19 cellular contexts compared by ENCODE assay signal in the genomic region with DNA sequence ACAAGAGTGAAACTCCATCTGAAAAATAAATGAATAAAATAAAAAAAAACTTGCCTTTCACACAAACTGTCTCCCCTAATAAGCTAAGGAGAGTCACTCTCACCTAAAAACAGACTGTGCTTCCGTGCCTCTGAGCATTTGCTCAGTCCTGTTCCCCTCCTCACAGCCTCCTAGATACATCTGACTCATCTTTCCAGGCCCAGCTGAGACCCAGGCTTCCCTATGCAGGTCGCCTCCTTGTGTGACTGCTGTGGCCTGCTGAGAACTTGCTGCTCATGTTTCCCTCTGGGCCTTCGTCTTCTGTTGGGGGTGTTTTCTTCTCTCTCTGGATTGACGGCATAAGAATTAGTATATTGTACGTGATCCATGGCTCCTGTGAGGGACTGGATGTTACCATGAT.
DNase-seq lines count a peak whose midpoint lies in the region; ATAC-seq and TF ChIP-seq lines count a peak whose summit lies in the region.
"Had no signal": no experiment of that assay in that cellular context is flagged by ENCODE, and none has a peak within 500 bp of the region (broad histone marks: within the 10 kb centered on the region; RNA-seq: fewer than 3 reads in every experiment).

No MANE protein-coding gene starts in this region.

- no peak for TF ChIP-seq CTCF in fibroblast of lung (conservative IDR thresholded peaks at IDR 0.05 in 1 of 2, IDR thresholded peaks at IDR 0.05 in 1 of 2; ENCODE audit: low read depth in 1 of 2, low read length in 2 of 2)
- no peak for TF ChIP-seq CTCF in hepatocyte (IDR thresholded peaks at IDR 0.05; ENCODE audit: poor library complexity)

- DNase-seq in HCEC 1CT (peak; percentile 22), fibroblast of lung (ENCODE audit: low read depth in 2 of 2) (peak; percentile 14 to 42), smooth muscle cell of the brain vasculature (ENCODE audit: low read depth, low spot score) (peak; percentile 20), GM19238 (ENCODE audit: insufficient read length, low spot score) (no peak), hepatocyte (ENCODE audit: low spot score) (no peak)
- DNase-seq: activated CD4-positive, CD25-positive, alpha-beta regulatory T cell treated with anti-CD3 and anti-CD28 coated beads, Interleukin-2, amount 50 U/mL, for 72 hours; activated naive CD8-positive, alpha-beta T cell treated with anti-CD3 and anti-CD28 coated beads for 36 hours; Caco-2; dorsolateral prefrontal cortex; lower lobe of right lung; NCI-H2029; NCI-H446 treated with DMSO at 0.1 percent for 48 hours; ovary; RPMI8226; stimulated activated naive B cell treated with anti-CD40 and anti-IgM and Interleukin-4, amounts not matched to agents 10 μg/mL and 1 μg/mL and 100 μg/mL, for 72 hours; tibial artery had no signal

- H3K27ac ChIP-seq in fibroblast of lung (ENCODE audit: insufficient read depth, low read length) = no peak overlapping the region
- H3K27ac ChIP-seq in hepatocyte = no peak overlapping the region
- H3K27ac ChIP-seq: dorsolateral prefrontal cortex, lower lobe of right lung, ovary, tibial artery had no signal

- WGBS in hepatocyte (ENCODE audit: low lambda C conversion rate, missing lambda C conversion rate) = 82% methylated on average over 5 of the region's 5 CpGs

- H2AFZ ChIP-seq in fibroblast of lung (ENCODE audit: low read length) (no peak overlapping the region), hepatocyte (no peak overlapping the region)

- H3K9ac ChIP-seq in fibroblast of lung (ENCODE audit: insufficient read depth, low read length) = no peak overlapping the region

- no peaks in the 10 kb centered on the region for H3K27me3 ChIP-seq in fibroblast of lung (ENCODE audit: control insufficient read depth, insufficient read depth, low read length)
- no peaks in the 10 kb centered on the region for H3K27me3 ChIP-seq in hepatocyte
- H3K27me3 ChIP-seq: ovary, tibial artery had no signal

- H3K9me3 ChIP-seq in fibroblast of lung (ENCODE audit: control insufficient read depth, insufficient read depth, low read depth, low read length) (no peaks in the 10 kb centered on the region), hepatocyte (ENCODE audit: low read depth) (no peaks in the 10 kb centered on the region)
- H3K9me3 ChIP-seq: Caco-2, lower lobe of right lung, ovary, tibial artery had no signal

- H3K4me3 ChIP-seq in fibroblast of lung (replicated peaks in 1 of 4; ENCODE audit: control extremely low read depth in 1 of 4, insufficient read depth in 1 of 4, low read depth in 3 of 4, low read length in 4 of 4) = no peak overlapping the region
- no peak overlapping the region for H3K4me3 ChIP-seq in hepatocyte
- H3K4me3 ChIP-seq: dorsolateral prefrontal cortex, lower lobe of right lung, ovary, tibial artery had no signal

- H3K9me2 ChIP-seq in hepatocyte (replicated peaks; ENCODE audit: insufficient read depth) = no peaks in the 10 kb centered on the region

- no peaks in the 10 kb centered on the region for H4K20me1 ChIP-seq in fibroblast of lung (ENCODE audit: control insufficient read depth, extremely low read depth, insufficient read depth, low read length)
- no peaks in the 10 kb centered on the region for H4K20me1 ChIP-seq in hepatocyte (ENCODE audit: insufficient read depth, poor library complexity, severe bottlenecking)

- H3K79me2 ChIP-seq in fibroblast of lung (ENCODE audit: control insufficient read depth, insufficient read depth, low read length) (no peaks in the 10 kb centered on the region), hepatocyte (no peaks in the 10 kb centered on the region)

- peak; percentile 59 for ATAC-seq in SK-N-SH treated with all-trans-retinoic acid at 6 μM for 48 hours
- ATAC-seq in HG02885 (IDR thresholded peaks at IDR 0.05; ENCODE audit: poor library complexity, unreplicated experiment) = no peak
- ATAC-seq: lower lobe of right lung; sciatic nerve; stimulated activated naive B cell treated with anti-CD40 and anti-IgM and Interleukin-4, amounts not matched to agents 10 μg/mL and 1 μg/mL and 100 μg/mL, for 72 hours had no signal

- no peaks in the 10 kb centered on the region for H3K4me1 ChIP-seq in fibroblast of lung (ENCODE audit: control insufficient read depth, extremely low read depth, insufficient read depth, low read length)
- H3K4me1 ChIP-seq in hepatocyte (ENCODE audit: insufficient read depth) = no peaks in the 10 kb centered on the region
- H3K4me1 ChIP-seq: lower lobe of right lung, tibial artery had no signal

- H3K4me2 ChIP-seq in fibroblast of lung (ENCODE audit: extremely low read depth, insufficient read depth, low read length) (no peak overlapping the region), hepatocyte (no peak overlapping the region)

- no peaks in the 10 kb centered on the region for H3K36me3 ChIP-seq in fibroblast of lung (ENCODE audit: control insufficient read depth, insufficient read depth, low read length)
- no peaks in the 10 kb centered on the region for H3K36me3 ChIP-seq in hepatocyte (replicated peaks; ENCODE audit: insufficient read depth, low read depth)
- H3K36me3 ChIP-seq: lower lobe of right lung, ovary, tibial artery had no signal

TF ChIP-seq in SK-N-SH treated with all-trans-retinoic acid at 6 μM for 48 hours, 23 proteins besides CTCF, POLR2A, EP300 and RAD21:
- TF ChIP-seq TCF4 (CRISPR knock-in tag; IDR thresholded peaks at IDR 0.05; ENCODE audit: borderline replicate concordance) (no peak), ZFP30 (CRISPR knock-in tag; IDR thresholded peaks at IDR 0.05) (no peak), SNAI2 (CRISPR knock-in tag; IDR thresholded peaks at IDR 0.05) (no peak)

Comparison
In these comparisons a context has a peak if more than half of its experiments do, and no peak if none do; other contexts are left out.
1. DNase-seq: peak in HCEC 1CT (single experiment), fibroblast of lung (2 of 2) and smooth muscle cell of the brain vasculature (single experiment); none in GM19238 (single experiment) and hepatocyte (single experiment).